In genomic region chr2:168431301-168432024, GRCh38 we compare ENCODE assay signal across 17 cellular contexts. TPM values are rescaled to one million over a fixed set of nuclear protein-coding genes. Genes with fewer than 3 reads are reported as not detected.
DNase-seq lines count a peak whose midpoint lies in the region; ATAC-seq, FAIRE-seq and TF ChIP-seq lines count a peak whose summit lies in the region.
"Had no signal": no experiment of that assay in that cellular context is flagged by ENCODE, and none has a peak within 500 bp of the region (broad histone marks: within the 10 kb centered on the region; RNA-seq: fewer than 3 reads in every experiment).

No MANE protein-coding gene starts in this region.

- peak; percentile 56 for FAIRE-seq in GM12892 (lab: Jason Lieb, UNC)
- FAIRE-seq: GM12891, K562 had no signal

- no peak for ATAC-seq in T-helper 17 cell
- ATAC-seq: K562 had no signal

- H3K4me1 Mint-ChIP-seq in activated CD4-positive, alpha-beta T cell treated with anti-CD3 and anti-CD28 coated beads, Interleukin-2, amount 10 ng/mL, durations not matched to agents 24 days and 14 days: peaks cover 39% of the 10 kb centered on the region
- H3K4me1 Mint-ChIP-seq in T-helper 17 cell: peaks cover 14% of the 10 kb centered on the region
- H3K4me1 Mint-ChIP-seq in glutamatergic neuron (ENCODE audit: low read depth, unreplicated experiment): peaks cover 38% of the 10 kb centered on the region

- DNase-seq in activated CD4-positive, alpha-beta T cell treated with anti-CD3 and anti-CD28 coated beads, Interleukin-2, amount 10 ng/mL, durations not matched to agents 24 days and 14 days: no peak
- DNase-seq in activated CD4-positive, alpha-beta T cell treated with anti-CD3 and anti-CD28 coated beads for 1 hour: no peak
- no peak for DNase-seq in GM12892 (ENCODE audit: insufficient read length)
- no peak for DNase-seq in T-helper 17 cell
- DNase-seq in glutamatergic neuron: no peak
- DNase-seq in COR-L47 (lab: John Stamatoyannopoulos, UW): no peak
- no peak for DNase-seq in cortex of kidney (lab: John Stamatoyannopoulos, UW)
- DNase-seq in posterior cingulate gyrus: no peak
- DNase-seq: 8988T, GOT3, NCI-H1048, NCI-H146, NCI-H2081 treated with DMSO at 0.1 percent for 48 hours, PC-9 had no signal

- H3K36me3 Mint-ChIP-seq in activated CD4-positive, alpha-beta T cell treated with anti-CD3 and anti-CD28 coated beads, Interleukin-2, amount 10 ng/mL, durations not matched to agents 24 days and 14 days (ENCODE audit: low read depth): peaks cover 2% of the 10 kb centered on the region
- H3K36me3 Mint-ChIP-seq in T-helper 17 cell (ENCODE audit: low read depth): no peaks in the 10 kb centered on the region
- H3K36me3 Mint-ChIP-seq in glutamatergic neuron (ENCODE audit: unreplicated experiment): no peaks in the 10 kb centered on the region

- TF ChIP-seq POLR2A in GM12892 (IDR thresholded peaks at IDR 0.05; ENCODE audit: low read depth, low read length): no peak

- peak overlapping the region; percentile 76 for H3K27ac Mint-ChIP-seq in activated CD4-positive, alpha-beta T cell treated with anti-CD3 and anti-CD28 coated beads, Interleukin-2, amount 10 ng/mL, durations not matched to agents 24 days and 14 days
- H3K27ac Mint-ChIP-seq in T-helper 17 cell (peak overlapping the region; percentile 21), glutamatergic neuron (ENCODE audit: unreplicated experiment) (peak overlapping the region; percentile 73)

- intact Hi-C loops in activated CD4-positive, alpha-beta T cell treated with anti-CD3 and anti-CD28 coated beads, Interleukin-2, amount 10 ng/mL, durations not matched to agents 24 days and 14 days (cut with micrococcal nuclease): loop anchor here (1.0 to 5.0 kb wide), 3 partner anchors 59 to 641 kb away; no protein-coding TSS in a partner anchor
- intact Hi-C loops in posterior cingulate gyrus (cut with DNase I): no loop called here

- H3K4me3 Mint-ChIP-seq in activated CD4-positive, alpha-beta T cell treated with anti-CD3 and anti-CD28 coated beads, Interleukin-2, amount 10 ng/mL, durations not matched to agents 24 days and 14 days: peak overlapping the region; percentile 20
- H3K4me3 Mint-ChIP-seq in T-helper 17 cell (no peak overlapping the region), glutamatergic neuron (ENCODE audit: unreplicated experiment) (no peak overlapping the region)

- no peaks in the 10 kb centered on the region for H3K9me3 ChIP-seq in T-helper 17 cell (ENCODE audit: control insufficient read depth, low read length, poor library complexity, severe bottlenecking)
- H3K9me3 ChIP-seq: BLaER1 had no signal

- H3K27me3 Mint-ChIP-seq in activated CD4-positive, alpha-beta T cell treated with anti-CD3 and anti-CD28 coated beads, Interleukin-2, amount 10 ng/mL, durations not matched to agents 24 days and 14 days: peaks cover 3% of the 10 kb centered on the region
- H3K27me3 Mint-ChIP-seq in T-helper 17 cell (no peaks in the 10 kb centered on the region), glutamatergic neuron (ENCODE audit: unreplicated experiment) (peaks cover 2% of the 10 kb centered on the region)

- H3K9me3 Mint-ChIP-seq in activated CD4-positive, alpha-beta T cell treated with anti-CD3 and anti-CD28 coated beads, Interleukin-2, amount 10 ng/mL, durations not matched to agents 24 days and 14 days: peaks cover 5% of the 10 kb centered on the region
- H3K9me3 Mint-ChIP-seq in glutamatergic neuron (ENCODE audit: unreplicated experiment): peaks cover 1% of the 10 kb centered on the region

- TF ChIP-seq CTCF in glutamatergic neuron (IDR thresholded peaks at IDR 0.05; ENCODE audit: partially characterized antibody, unreplicated experiment): no peak

RNA-seq across cellular contexts. Expression of gene CERS6, which starts 24.6 kb away (rescaled TPM):
- 25.3 and 26.3 TPM in 2 replicates for total RNA-seq in activated CD4-positive, alpha-beta T cell treated with anti-CD3 and anti-CD28 coated beads, Interleukin-2, amount 10 ng/mL, durations not matched to agents 24 days and 14 days
- 9.1 TPM for polyA plus RNA-seq in GM12892 (2012; ENCODE audit: missing spikeins)
- total RNA-seq in T-helper 17 cell: 1 to 10 TPM; 8.2 to 8.4 TPM
- total RNA-seq in glutamatergic neuron (ENCODE audit: unreplicated experiment): 143 TPM

Comparison
In these comparisons a context has a peak if more than half of its experiments do, and no peak if none do; other contexts are left out.
1. H3K27ac Mint-ChIP-seq: peak in every context shown above with its lines; median percentile 76 in activated CD4-positive, alpha-beta T cell treated with anti-CD3 and anti-CD28 coated beads, Interleukin-2, amount 10 ng/mL, durations not matched to agents 24 days and 14 days; 73 in glutamatergic neuron; 21 in T-helper 17 cell.